In the genomic region with DNA sequence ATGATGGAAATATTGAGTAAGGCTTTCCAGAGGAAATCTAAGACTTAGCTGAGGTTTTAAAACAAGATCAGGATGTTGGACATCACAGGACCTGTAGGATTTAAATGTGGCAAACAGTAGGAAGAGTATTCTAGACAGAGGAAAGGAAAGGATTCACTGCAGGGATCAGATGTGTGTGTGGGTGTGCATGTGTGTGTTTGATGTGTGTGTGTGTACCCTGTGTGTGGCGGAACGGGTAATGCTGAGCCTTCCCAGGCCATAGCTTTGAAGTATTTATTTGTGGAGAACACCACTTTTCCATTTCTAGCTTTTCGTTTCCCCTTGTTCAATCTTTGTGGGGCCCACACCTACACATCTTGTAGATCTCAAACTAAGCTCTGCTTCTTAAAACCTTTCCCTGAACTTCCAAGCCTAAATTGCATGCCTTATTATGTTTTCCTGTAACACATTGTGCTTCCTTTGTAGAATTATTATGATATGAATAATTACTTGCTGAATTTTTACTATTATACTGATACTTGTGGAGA, we compare ENCODE assay signal across 16 cellular contexts. TPM values are rescaled to one million over a fixed set of nuclear protein-coding genes. Genes with fewer than 3 reads are reported as not detected.
DNase-seq lines count a peak whose midpoint lies in the region; ATAC-seq and TF ChIP-seq lines count a peak whose summit lies in the region.
"Had no signal": no experiment of that assay in that cellular context is flagged by ENCODE, and none has a peak within 500 bp of the region (broad histone marks: within the 10 kb centered on the region; RNA-seq: fewer than 3 reads in every experiment).

No MANE protein-coding gene starts in this region.

- H3K79me2 ChIP-seq in smooth muscle cell (ENCODE audit: low read depth) = peaks cover 95% of the 10 kb centered on the region

- H2AFZ ChIP-seq in IMR-90 (replicated peaks; ENCODE audit: low read length, poor library complexity) (peak overlapping the region; percentile 45), smooth muscle cell (ENCODE audit: low read depth) (no peak overlapping the region)

- no peak overlapping the region for H2BK20ac ChIP-seq in IMR-90 (ENCODE audit: low read depth, low read length)

- no peak overlapping the region for H3K56ac ChIP-seq in IMR-90 (ENCODE audit: extremely low read depth, insufficient read depth, low read length)

- TF ChIP-seq CTCF in C4-2B (conservative IDR thresholded peaks at IDR 0.05) = no peak
- no peak for TF ChIP-seq CTCF in IMR-90 (conservative IDR thresholded peaks at IDR 0.05; ENCODE audit: low read depth, low read length)
- no peak for TF ChIP-seq CTCF in gastroesophageal sphincter (IDR thresholded peaks at IDR 0.05)
- no peak for TF ChIP-seq CTCF in smooth muscle cell (IDR thresholded peaks at IDR 0.05; ENCODE audit: borderline replicate concordance, insufficient read depth, poor library complexity, severe bottlenecking)

- intact Hi-C loops in IMR-90 (cut with micrococcal nuclease) = no loop called here

- no TSS peak for BruUV-seq in IMR-90 (replicated peaks; lab: Mats Ljungman, UMichigan)

- dilution Hi-C loops in IMR-90 (cut with HindIII; ENCODE audit: low sequenced_read_pairs, unreplicated experiment) = no loop called here

- H2BK5ac ChIP-seq in IMR-90 (ENCODE audit: low read depth, low read length, poor library complexity, severe bottlenecking) = no peak overlapping the region

- H3K36me3 ChIP-seq in IMR-90 (ENCODE audit: control insufficient read depth, insufficient read depth, low read length) (no peaks in the 10 kb centered on the region), gastroesophageal sphincter (no peaks in the 10 kb centered on the region), smooth muscle cell (ENCODE audit: low read depth) (no peaks in the 10 kb centered on the region)
- H3K36me3 ChIP-seq: MG63 had no signal

- H3K4me1 ChIP-seq in IMR-90 (ENCODE audit: control insufficient read depth, insufficient read depth, low read length) (no peaks in the 10 kb centered on the region), gastroesophageal sphincter (peaks cover 0 to 77% (median 7%) of the 10 kb centered on the region in 3 donors), smooth muscle cell (ENCODE audit: low read depth) (peaks cover 34% of the 10 kb centered on the region)

- no peak overlapping the region for H3K23ac ChIP-seq in IMR-90 (ENCODE audit: low read depth, low read length)

- H4K20me1 ChIP-seq in IMR-90 (ENCODE audit: insufficient read depth, low read length) = no peaks in the 10 kb centered on the region
- H4K20me1 ChIP-seq in smooth muscle cell (ENCODE audit: low read depth) = no peaks in the 10 kb centered on the region

- H3K27me3 ChIP-seq in IMR-90 (ENCODE audit: control insufficient read depth, insufficient read depth, low read length) (peaks cover 1% of the 10 kb centered on the region; the same call in 1 of the 2 replicates), gastroesophageal sphincter (no peaks in the 10 kb centered on the region), smooth muscle cell (ENCODE audit: low read depth) (no peaks in the 10 kb centered on the region)

- H2AK9ac ChIP-seq in IMR-90 (replicated peaks; ENCODE audit: low read depth, low read length, poor library complexity) = no peak overlapping the region

- in situ Hi-C loops in IMR-90 (cut with MboI; ENCODE audit: low sequenced_read_pairs) = no loop called here

- no peak overlapping the region for H4K91ac ChIP-seq in IMR-90 (ENCODE audit: insufficient read depth, low read depth, low read length)

- no CpG with 5 or more reads among the region's 3 CpGs for WGBS in IMR-90 (ENCODE audit: extremely low coverage in 2 of 2, insufficient read length in 1 of 2), 2 experiments
- WGBS in gastroesophageal sphincter (ENCODE audit: low coverage in 1 of 2), 2 donors = 55 to 77% methylated on average over 3 of the region's 3 CpGs
- WGBS in smooth muscle cell (ENCODE audit: low lambda C conversion rate) = 18% methylated on average over 3 of the region's 3 CpGs

- POLR2A ChIA-PET in IMR-90 (lab: Charles Lee; ENCODE audit: unreplicated experiment) = no interaction called here

- TF ChIP-seq EP300 in gastroesophageal sphincter (IDR thresholded peaks at IDR 0.05) = no peak

- H3F3A ChIP-seq in smooth muscle cell (ENCODE audit: low read depth) = peaks cover 35% of the 10 kb centered on the region

- no peak overlapping the region for H2AK5ac ChIP-seq in IMR-90 (ENCODE audit: low read depth, low read length)

- no peak overlapping the region for H3K14ac ChIP-seq in IMR-90 (replicated peaks; ENCODE audit: low read depth, low read length)

- H3K9ac ChIP-seq in IMR-90 (ENCODE audit: low read depth, low read length) (no peak overlapping the region), smooth muscle cell (ENCODE audit: low read depth) (no peak overlapping the region)

- TF ChIP-seq RAD21 in IMR-90 (IDR thresholded peaks at IDR 0.05; ENCODE audit: low read length) = no peak

- H3K9me3 ChIP-seq in IMR-90 (ENCODE audit: control insufficient read depth, insufficient read depth, low read length) (no peaks in the 10 kb centered on the region), gastroesophageal sphincter (no peaks in the 10 kb centered on the region), smooth muscle cell (replicated peaks; ENCODE audit: low read depth) (no peaks in the 10 kb centered on the region)
- H3K9me3 ChIP-seq: MG63 had no signal

- H3K9me1 ChIP-seq in IMR-90 (ENCODE audit: insufficient read depth, low read length) = no peaks in the 10 kb centered on the region

- H2BK120ac ChIP-seq in IMR-90 (ENCODE audit: low read depth, low read length) = no peak overlapping the region

- H3K18ac ChIP-seq in IMR-90 (ENCODE audit: low read depth, low read length) = no peak overlapping the region

- H3K4me3 ChIP-seq in IMR-90 (ENCODE audit: insufficient read depth, low read depth, low read length) (no peak overlapping the region), gastroesophageal sphincter (no peak overlapping the region), smooth muscle cell (no peak overlapping the region)
- H3K4me3 ChIP-seq: MG63 had no signal

- no peak overlapping the region for H4K8ac ChIP-seq in IMR-90 (ENCODE audit: low read depth in 2 of 2, low read length in 2 of 2)

- H3K27ac ChIP-seq in C4-2B (peak overlapping the region; percentile 82), IMR-90 (ENCODE audit: insufficient read depth, low read length) (no peak overlapping the region), gastroesophageal sphincter (peak overlapping the region in 3 of 4 donors; percentile 25 to 60 (median 49)), smooth muscle cell (ENCODE audit: low read depth) (peak overlapping the region; percentile 80)

- no peak overlapping the region for H4K5ac ChIP-seq in IMR-90 (ENCODE audit: low read depth, low read length)

- DNase-seq in IMR-90 (no peak), smooth muscle cell (lab: John Stamatoyannopoulos, UW; ENCODE audit: unreplicated experiment) (no peak), 8988T (no peak), nucleus accumbens (lab: John Stamatoyannopoulos, UW) (no peak)
- DNase-seq: CD4-positive, alpha-beta T cell; EL; HFFc6; KBM-7; MG63; NCI-H1092; NCI-H146; NCI-H2081; NCI-H510A had no signal

- CTCF ChIA-PET in IMR-90 (lab: Yijun Ruan, JAX) = no interaction called here

- H3K4me2 ChIP-seq in IMR-90 (ENCODE audit: low read depth, low read length) (no peak overlapping the region), smooth muscle cell (peak overlapping the region; percentile 94)

- TF ChIP-seq POLR2A in IMR-90 (IDR thresholded peaks at IDR 0.05; ENCODE audit: low read depth, low read length) (no peak), gastroesophageal sphincter (IDR thresholded peaks at IDR 0.05) (no peak)

- no peaks in the 10 kb centered on the region for H3K79me1 ChIP-seq in IMR-90 (ENCODE audit: low read depth in 1 of 2, low read length in 2 of 2)

- no peak for ATAC-seq in IMR-90 (ENCODE audit: low read depth)
- ATAC-seq in gastroesophageal sphincter = no peak
- no peak for ATAC-seq in GM19467 (IDR thresholded peaks at IDR 0.05; ENCODE audit: unreplicated experiment)

- H2BK15ac ChIP-seq in IMR-90 (ENCODE audit: low read depth, low read length) = no peak overlapping the region

- H3K4ac ChIP-seq in IMR-90 (ENCODE audit: low read depth, low read length) = no peak overlapping the region

TF ChIP-seq in IMR-90, 13 proteins besides CTCF, POLR2A, EP300 and RAD21 (continues in another document):
- TF ChIP-seq, protein P1, sequence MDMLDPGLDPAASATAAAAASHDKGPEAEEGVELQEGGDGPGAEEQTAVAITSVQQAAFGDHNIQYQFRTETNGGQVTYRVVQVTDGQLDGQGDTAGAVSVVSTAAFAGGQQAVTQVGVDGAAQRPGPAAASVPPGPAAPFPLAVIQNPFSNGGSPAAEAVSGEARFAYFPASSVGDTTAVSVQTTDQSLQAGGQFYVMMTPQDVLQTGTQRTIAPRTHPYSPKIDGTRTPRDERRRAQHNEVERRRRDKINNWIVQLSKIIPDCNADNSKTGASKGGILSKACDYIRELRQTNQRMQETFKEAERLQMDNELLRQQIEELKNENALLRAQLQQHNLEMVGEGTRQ (IDR thresholded peaks at IDR 0.05; ENCODE audit: low read depth, low read length) = no peak
- TF ChIP-seq CHD1 (IDR thresholded peaks at IDR 0.05; ENCODE audit: low read depth, low read length) = no peak
- TF ChIP-seq, protein P2, sequence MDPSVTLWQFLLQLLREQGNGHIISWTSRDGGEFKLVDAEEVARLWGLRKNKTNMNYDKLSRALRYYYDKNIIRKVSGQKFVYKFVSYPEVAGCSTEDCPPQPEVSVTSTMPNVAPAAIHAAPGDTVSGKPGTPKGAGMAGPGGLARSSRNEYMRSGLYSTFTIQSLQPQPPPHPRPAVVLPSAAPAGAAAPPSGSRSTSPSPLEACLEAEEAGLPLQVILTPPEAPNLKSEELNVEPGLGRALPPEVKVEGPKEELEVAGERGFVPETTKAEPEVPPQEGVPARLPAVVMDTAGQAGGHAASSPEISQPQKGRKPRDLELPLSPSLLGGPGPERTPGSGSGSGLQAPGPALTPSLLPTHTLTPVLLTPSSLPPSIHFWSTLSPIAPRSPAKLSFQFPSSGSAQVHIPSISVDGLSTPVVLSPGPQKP (IDR thresholded peaks at IDR 0.05; ENCODE audit: borderline replicate concordance, low read depth, low read length) = no peak
- TF ChIP-seq MAZ (IDR thresholded peaks at IDR 0.05; ENCODE audit: borderline replicate concordance, low read depth, low read length) = no peak
- no peak for TF ChIP-seq RCOR1 (IDR thresholded peaks at IDR 0.05; ENCODE audit: insufficient replicate concordance, low read length)
- TF ChIP-seq RFX5 (IDR thresholded peaks at IDR 0.05; ENCODE audit: low read depth, low read length) = no peak
- TF ChIP-seq CEBPB (IDR thresholded peaks at IDR 0.05; ENCODE audit: low read depth, low read length) = no peak
- TF ChIP-seq SMC3 (IDR thresholded peaks at IDR 0.05; ENCODE audit: low read depth, low read length) = no peak
- TF ChIP-seq NFE2L2 (IDR thresholded peaks at IDR 0.05; ENCODE audit: low read depth, low read length) = no peak

RNA-seq across cellular contexts. Expression of a gene that starts 6.9 kb away (rescaled TPM):
- total RNA-seq in IMR-90 (2012; rRNA removed) (0.28 and 0.54 TPM in 2 replicates), gastroesophageal sphincter (100 to 1,000 TPM in 2 of 4 donors, 10 to 100 TPM in 2; 69.4 to 196 (median 144) TPM), smooth muscle cell (269 and 295 TPM in 2 replicates)
- polyA plus RNA-seq in IMR-90 (2012; rRNA removed) (0.11 and 0.19 TPM in 2 replicates), smooth muscle cell (138 and 172 TPM in 2 replicates)
- polyA plus RNA-seq in IMR-90 (2012; cell fraction: cytosol; rRNA removed) = 0.05 and 0.10 TPM in 2 replicates
- polyA plus RNA-seq in IMR-90 (2012; cell fraction: nucleus; rRNA removed; ENCODE audit: low replicate concordance) = 0.07 and 0.25 TPM in 2 replicates
- total RNA-seq: CD4-positive, alpha-beta T cell; HFFc6 had no signal

Comparison
In these comparisons a context has a peak if more than half of its experiments do, and no peak if none do; other contexts are left out.
1. RNA of a gene that starts 6.9 kb away (total RNA-seq): 269 to 295 TPM in smooth muscle cell and 69.4 to 196 TPM in gastroesophageal sphincter; 0.28 to 0.54 TPM in IMR-90; every median in the first group is over 10 times any median in the second.